ENCODE assay signal across 13 cellular contexts in the genomic region with DNA sequence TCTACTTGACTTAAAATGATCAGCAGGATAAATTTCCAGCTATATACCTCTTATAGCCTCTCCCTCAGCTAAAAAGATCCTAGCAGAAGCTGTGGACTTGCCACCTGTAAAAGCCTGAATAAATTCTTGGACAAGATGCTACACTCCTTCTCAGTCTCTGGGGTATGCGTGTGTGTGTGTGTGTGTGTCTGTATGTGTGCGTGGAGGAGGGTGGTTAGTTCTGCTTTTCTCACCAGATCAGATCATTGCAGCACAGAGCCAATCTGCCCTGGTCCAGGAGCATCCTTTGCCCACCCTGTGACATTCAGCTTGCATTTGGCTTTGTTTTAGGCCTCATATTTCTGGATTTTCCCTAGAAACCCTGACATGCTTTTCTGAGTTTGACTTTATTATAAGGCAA.
"Had no signal": no experiment of that assay in that cellular context is flagged by ENCODE, and none has a peak within 500 bp of the region (broad histone marks: within the 10 kb centered on the region; RNA-seq: fewer than 3 reads in every experiment).

No MANE protein-coding gene starts in this region.

- H3K79me2 ChIP-seq: parathyroid adenoma had no signal

- H2AFZ ChIP-seq: parathyroid adenoma had no signal

- H3K27ac Mint-ChIP-seq: activated CD4-positive, alpha-beta T cell treated with anti-CD3 and anti-CD28 coated beads for 36 hours; activated CD8-positive, alpha-beta T cell treated with anti-CD3 and anti-CD28 coated beads for 36 hours; activated naive CD4-positive, alpha-beta T cell treated with anti-CD3 and anti-CD28 coated beads, Interleukin-2, amount 50 U/mL, for 72 hours; endodermal cell had no signal

- H3K4me1 ChIP-seq: parathyroid adenoma had no signal

- H3K4me1 Mint-ChIP-seq: activated CD4-positive, alpha-beta T cell treated with anti-CD3 and anti-CD28 coated beads for 36 hours had no signal

- H3K27me3 ChIP-seq: cardiac muscle cell had no signal

- ATAC-seq: activated CD4-positive, alpha-beta T cell treated with anti-CD3 and anti-CD28 coated beads for 36 hours; activated CD8-positive, alpha-beta T cell treated with anti-CD3 and anti-CD28 coated beads for 36 hours; activated naive CD4-positive, alpha-beta T cell treated with anti-CD3 and anti-CD28 coated beads, Interleukin-2, amount 50 U/mL, for 72 hours; activated T-cell treated with anti-CD3 and anti-CD28 coated beads, Interleukin-2, amount 50 U/mL, for 4 hours; left colon had no signal

- H3K4me3 Mint-ChIP-seq: activated CD4-positive, alpha-beta T cell treated with anti-CD3 and anti-CD28 coated beads for 36 hours; activated CD8-positive, alpha-beta T cell treated with anti-CD3 and anti-CD28 coated beads for 36 hours; activated T-cell treated with anti-CD3 and anti-CD28 coated beads, Interleukin-2, amount 50 U/mL, for 4 hours; endodermal cell had no signal

- DNase-seq: activated CD4-positive, alpha-beta T cell treated with anti-CD3 and anti-CD28 coated beads for 36 hours; activated CD8-positive, alpha-beta T cell treated with anti-CD3 and anti-CD28 coated beads for 36 hours; activated gamma-delta T cell; activated T-cell treated with anti-CD3 and anti-CD28 coated beads, Interleukin-2, amount 50 U/mL, for 4 hours; endodermal cell; stimulated activated CD4-positive, alpha-beta T cell treated with anti-CD3 and anti-CD28 coated beads, Interleukin-12 subunit alpha, Interleukin-12 subunit beta, amount 100 ng/mL, for 4 hours; stimulated activated CD4-positive, alpha-beta T cell treated with anti-CD3 and anti-CD28 coated beads, Interleukin-2, amount 100 ng/mL, for 24 hours had no signal

- H3K4me3 ChIP-seq: cardiac muscle cell, lung had no signal

- H3K36me3 Mint-ChIP-seq: activated naive CD4-positive, alpha-beta T cell treated with anti-CD3 and anti-CD28 coated beads, Interleukin-2, amount 50 U/mL, for 72 hours had no signal

- H3K27ac ChIP-seq: cardiac muscle cell, parathyroid adenoma, VCaP had no signal

- H3K9ac ChIP-seq: parathyroid adenoma had no signal
